Comparison of ENCODE assay signal across 15 cellular contexts in the genomic region with DNA sequence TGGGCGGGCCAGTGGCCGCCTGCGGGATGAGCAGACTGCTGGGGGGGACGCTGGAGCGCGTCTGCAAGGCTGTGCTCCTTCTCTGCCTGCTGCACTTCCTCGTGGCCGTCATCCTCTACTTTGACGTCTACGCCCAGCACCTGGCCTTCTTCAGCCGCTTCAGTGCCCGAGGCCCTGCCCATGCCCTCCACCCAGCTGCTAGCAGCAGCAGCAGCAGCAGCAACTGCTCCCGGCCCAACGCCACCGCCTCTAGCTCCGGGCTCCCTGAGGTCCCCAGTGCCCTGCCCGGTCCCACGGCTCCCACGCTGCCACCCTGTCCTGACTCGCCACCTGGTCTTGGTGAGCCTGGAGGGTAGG. TPM values are rescaled to one million over a fixed set of nuclear protein-coding genes. Genes with fewer than 3 reads are reported as not detected.
DNase-seq lines count a peak whose midpoint lies in the region; ATAC-seq and TF ChIP-seq lines count a peak whose summit lies in the region.
"Had no signal": no experiment of that assay in that cellular context is flagged by ENCODE, and none has a peak within 500 bp of the region (broad histone marks: within the 10 kb centered on the region; RNA-seq: fewer than 3 reads in every experiment).

No MANE protein-coding gene starts in this region.

- no peaks in the 10 kb centered on the region for H3K9me3 Mint-ChIP-seq in progenitor cell of endocrine pancreas (ENCODE audit: low read depth)
- no peaks in the 10 kb centered on the region for H3K9me3 Mint-ChIP-seq in activated CD8-positive, alpha-beta memory T cell treated with anti-CD3 and anti-CD28 coated beads, Interleukin-2, amount 10 ng/mL, durations not matched to agents 7 days and 5 days (ENCODE audit: low read depth)
- H3K9me3 Mint-ChIP-seq: activated naive CD4-positive, alpha-beta T cell treated with anti-CD3 and anti-CD28 coated beads, Interleukin-2, amount 50 U/mL, for 72 hours had no signal

- H3K4me1 ChIP-seq in Karpas-422 (ENCODE audit: low read length): peaks cover 47% of the 10 kb centered on the region

- peak; percentile 90 for DNase-seq in COLO668 (lab: John Stamatoyannopoulos, UW; ENCODE audit: unreplicated experiment)
- DNase-seq in Karpas-422: no peak
- DNase-seq in epithelial cell of esophagus (ENCODE audit: low read depth): peak; percentile 47
- DNase-seq in progenitor cell of endocrine pancreas (ENCODE audit: low spot score, unreplicated experiment): no peak
- DNase-seq in NCI-H748 treated with DMSO at 0.1 percent for 48 hours (lab: John Stamatoyannopoulos, UW): no peak
- DNase-seq in SK-N-DZ (ENCODE audit: low spot score): no peak
- DNase-seq in activated CD8-positive, alpha-beta memory T cell treated with anti-CD3 and anti-CD28 coated beads, Interleukin-2, amount 10 ng/mL, durations not matched to agents 7 days and 5 days: no peak
- DNase-seq: central memory CD4-positive, alpha-beta T cell; DMS153; KG1; NCI-H1436 treated with DMSO at 0.1 percent for 48 hours; NCI-H69; substantia nigra had no signal

- peaks cover 25% of the 10 kb centered on the region for H3K36me3 Mint-ChIP-seq in progenitor cell of endocrine pancreas (ENCODE audit: insufficient read depth)
- peaks cover 17% of the 10 kb centered on the region for H3K36me3 Mint-ChIP-seq in activated CD8-positive, alpha-beta memory T cell treated with anti-CD3 and anti-CD28 coated beads, Interleukin-2, amount 10 ng/mL, durations not matched to agents 7 days and 5 days

- no peaks in the 10 kb centered on the region for H3K27me3 ChIP-seq in Karpas-422 (ENCODE audit: low read length)

- H3K4me3 ChIP-seq in Karpas-422 (ENCODE audit: low read length) (peak overlapping the region; percentile 79; the same call in 1 of the 2 replicates), epithelial cell of esophagus (ENCODE audit: low read length) (peak overlapping the region; percentile 60)

- TF ChIP-seq CTCF in epithelial cell of esophagus (IDR thresholded peaks at IDR 0.05; ENCODE audit: insufficient read depth, low read depth, low read length, missing control alignments): no peak
- TF ChIP-seq CTCF in progenitor cell of endocrine pancreas (IDR thresholded peaks at IDR 0.05; ENCODE audit: unreplicated experiment): no peak

- H3K4me2 ChIP-seq in Karpas-422 (ENCODE audit: low read depth, low read length, poor library complexity, severe bottlenecking): peak overlapping the region; percentile 94

- peaks cover 66% of the 10 kb centered on the region for H3K79me2 ChIP-seq in Karpas-422 (ENCODE audit: low read length)

- no peaks in the 10 kb centered on the region for H3K27me3 Mint-ChIP-seq in progenitor cell of endocrine pancreas
- H3K27me3 Mint-ChIP-seq in activated CD8-positive, alpha-beta memory T cell treated with anti-CD3 and anti-CD28 coated beads, Interleukin-2, amount 10 ng/mL, durations not matched to agents 7 days and 5 days: no peaks in the 10 kb centered on the region

- peaks cover 12% of the 10 kb centered on the region; the same call in 1 of the 2 replicates for H3K36me3 ChIP-seq in Karpas-422 (ENCODE audit: insufficient read depth, low read length)

- H3K4me3 Mint-ChIP-seq in progenitor cell of endocrine pancreas (ENCODE audit: low read depth): peak overlapping the region; percentile 86
- no peak overlapping the region for H3K4me3 Mint-ChIP-seq in activated CD8-positive, alpha-beta memory T cell treated with anti-CD3 and anti-CD28 coated beads, Interleukin-2, amount 10 ng/mL, durations not matched to agents 7 days and 5 days

- H2AFZ ChIP-seq in Karpas-422 (ENCODE audit: low read length): no peak overlapping the region

- H3K4me1 Mint-ChIP-seq in progenitor cell of endocrine pancreas (ENCODE audit: low read depth): peaks cover 27% of the 10 kb centered on the region
- peaks cover 37% of the 10 kb centered on the region for H3K4me1 Mint-ChIP-seq in activated CD8-positive, alpha-beta memory T cell treated with anti-CD3 and anti-CD28 coated beads, Interleukin-2, amount 10 ng/mL, durations not matched to agents 7 days and 5 days

- H3K9me3 ChIP-seq in Karpas-422 (ENCODE audit: low read length): no peaks in the 10 kb centered on the region

- CTCF ChIA-PET in activated CD8-positive, alpha-beta memory T cell treated with anti-CD3 and anti-CD28 coated beads, Interleukin-2, amount 10 ng/mL, durations not matched to agents 7 days and 5 days (lab: Charles Lee): no interaction called here

- no peak overlapping the region for H3K27ac Mint-ChIP-seq in progenitor cell of endocrine pancreas
- no peak overlapping the region for H3K27ac Mint-ChIP-seq in activated CD8-positive, alpha-beta memory T cell treated with anti-CD3 and anti-CD28 coated beads, Interleukin-2, amount 10 ng/mL, durations not matched to agents 7 days and 5 days
- H3K27ac Mint-ChIP-seq: activated naive CD4-positive, alpha-beta T cell treated with anti-CD3 and anti-CD28 coated beads, Interleukin-2, amount 50 U/mL, for 72 hours had no signal

- peak overlapping the region; percentile 83 for H3K9ac ChIP-seq in Karpas-422 (ENCODE audit: low read length)

- ATAC-seq in HG02885 (IDR thresholded peaks at IDR 0.05; ENCODE audit: poor library complexity, unreplicated experiment): no peak
- no peak for ATAC-seq in activated CD8-positive, alpha-beta memory T cell treated with anti-CD3 and anti-CD28 coated beads, Interleukin-2, amount 10 ng/mL, durations not matched to agents 7 days and 5 days
- ATAC-seq: activated naive CD4-positive, alpha-beta T cell treated with anti-CD3 and anti-CD28 coated beads, Interleukin-2, amount 50 U/mL, for 72 hours had no signal

- H3K9me2 ChIP-seq in Karpas-422 (replicated peaks; ENCODE audit: insufficient read depth, low read length): no peaks in the 10 kb centered on the region

- peaks cover 8% of the 10 kb centered on the region; the same call in 1 of the 2 replicates for H4K20me1 ChIP-seq in Karpas-422 (ENCODE audit: insufficient read depth, low read depth, low read length)

- H3K27ac ChIP-seq in Karpas-422 (ENCODE audit: low read length): no peak overlapping the region

RNA-seq across cellular contexts. Expression of a gene that starts 2.1 kb away (rescaled TPM):
- total RNA-seq in Karpas-422 (2014; rRNA removed; shearing (Covaris generic); ENCODE audit: low replicate concordance): 42.9 and 68.7 TPM in 2 replicates
- total RNA-seq in progenitor cell of endocrine pancreas: 61.7 and 63.1 TPM in 2 replicates
- 87.4 and 102 TPM in 2 replicates for polyA plus RNA-seq in SK-N-DZ (2014; cell fraction: cytosol; rRNA removed)
- polyA plus RNA-seq in SK-N-DZ (2014; cell fraction: nucleus; rRNA removed): 61.8 and 91.4 TPM in 2 replicates
- total RNA-seq in activated CD8-positive, alpha-beta memory T cell treated with anti-CD3 and anti-CD28 coated beads, Interleukin-2, amount 10 ng/mL, durations not matched to agents 7 days and 5 days: 10 to 100 TPM; 20.1 to 25.5 TPM

RNA-seq across cellular contexts. Expression of a gene that starts 6.4 kb away (rescaled TPM):
- total RNA-seq in Karpas-422 (2014; rRNA removed; shearing (Covaris generic); ENCODE audit: low replicate concordance): 386 and 447 TPM in 2 replicates
- total RNA-seq in progenitor cell of endocrine pancreas: 104 and 108 TPM in 2 replicates
- polyA plus RNA-seq in SK-N-DZ (2014; cell fraction: cytosol; rRNA removed): 240 and 241 TPM in 2 replicates
- 211 and 230 TPM in 2 replicates for polyA plus RNA-seq in SK-N-DZ (2014; cell fraction: nucleus; rRNA removed)
- 100 to 1,000 TPM; 108 to 139 TPM for total RNA-seq in activated CD8-positive, alpha-beta memory T cell treated with anti-CD3 and anti-CD28 coated beads, Interleukin-2, amount 10 ng/mL, durations not matched to agents 7 days and 5 days

RNA-seq across cellular contexts. Expression of a gene that starts 10.3 kb away (rescaled TPM):
- total RNA-seq in Karpas-422 (2014; rRNA removed; shearing (Covaris generic); ENCODE audit: low replicate concordance): 28.1 and 34.7 TPM in 2 replicates
- total RNA-seq in progenitor cell of endocrine pancreas: 34.8 and 35.9 TPM in 2 replicates
- polyA plus RNA-seq in SK-N-DZ (2014; cell fraction: cytosol; rRNA removed): 5.1 and 7.1 TPM in 2 replicates
- 11.6 and 14.3 TPM in 2 replicates for polyA plus RNA-seq in SK-N-DZ (2014; cell fraction: nucleus; rRNA removed)
- 1 to 10 TPM; 1.3 to 1.5 TPM for total RNA-seq in activated CD8-positive, alpha-beta memory T cell treated with anti-CD3 and anti-CD28 coated beads, Interleukin-2, amount 10 ng/mL, durations not matched to agents 7 days and 5 days

RNA-seq across cellular contexts. Expression of a gene that starts 11.3 kb away (rescaled TPM):
- total RNA-seq in Karpas-422 (2014; rRNA removed; shearing (Covaris generic); ENCODE audit: low replicate concordance): 42.2 and 44.4 TPM in 2 replicates
- 24.9 and 25.4 TPM in 2 replicates for total RNA-seq in progenitor cell of endocrine pancreas
- polyA plus RNA-seq in SK-N-DZ (2014; cell fraction: cytosol; rRNA removed): 44.2 and 50.7 TPM in 2 replicates
- polyA plus RNA-seq in SK-N-DZ (2014; cell fraction: nucleus; rRNA removed): 90.6 and 137 TPM in 2 replicates
- 10 to 100 TPM; 28.1 to 39.8 TPM for total RNA-seq in activated CD8-positive, alpha-beta memory T cell treated with anti-CD3 and anti-CD28 coated beads, Interleukin-2, amount 10 ng/mL, durations not matched to agents 7 days and 5 days

RNA-seq across cellular contexts. Expression of a gene that starts 34.4 kb away (rescaled TPM):
- 19.8 and 23.3 TPM in 2 replicates for total RNA-seq in Karpas-422 (2014; rRNA removed; shearing (Covaris generic); ENCODE audit: low replicate concordance)
- total RNA-seq in progenitor cell of endocrine pancreas: 34.6 and 35.8 TPM in 2 replicates
- polyA plus RNA-seq in SK-N-DZ (2014; cell fraction: cytosol; rRNA removed): 14.8 and 17.5 TPM in 2 replicates
- polyA plus RNA-seq in SK-N-DZ (2014; cell fraction: nucleus; rRNA removed): 23.9 and 60.9 TPM in 2 replicates
- total RNA-seq in activated CD8-positive, alpha-beta memory T cell treated with anti-CD3 and anti-CD28 coated beads, Interleukin-2, amount 10 ng/mL, durations not matched to agents 7 days and 5 days: 10 to 100 TPM; 25.3 to 29.4 TPM

Comparison
In these comparisons a context has a peak if more than half of its experiments do, and no peak if none do; other contexts are left out.
1. DNase-seq: peak in COLO668 (single experiment) and epithelial cell of esophagus (single experiment); none in Karpas-422 (single experiment), progenitor cell of endocrine pancreas (single experiment), NCI-H748 treated with DMSO at 0.1 percent for 48 hours (single experiment), SK-N-DZ (single experiment) and activated CD8-positive, alpha-beta memory T cell treated with anti-CD3 and anti-CD28 coated beads, Interleukin-2, amount 10 ng/mL, durations not matched to agents 7 days and 5 days (single experiment).
2. RNA of a gene that starts 10.3 kb away (total RNA-seq): 34.8 to 35.9 TPM in progenitor cell of endocrine pancreas and 28.1 to 34.7 TPM in Karpas-422; 1.3 to 1.5 TPM in activated CD8-positive, alpha-beta memory T cell treated with anti-CD3 and anti-CD28 coated beads, Interleukin-2, amount 10 ng/mL, durations not matched to agents 7 days and 5 days; every median in the first group is over 10 times any median in the second.